ENCODE assay signal across 22 cellular contexts in genomic region chr1:119483441-119484200, GRCh38. TPM values are rescaled to one million over a fixed set of nuclear protein-coding genes. Genes with fewer than 3 reads are reported as not detected.
DNase-seq lines count a peak whose midpoint lies in the region; ATAC-seq and TF ChIP-seq lines count a peak whose summit lies in the region.
"Had no signal": no experiment of that assay in that cellular context is flagged by ENCODE, and none has a peak within 500 bp of the region (broad histone marks: within the 10 kb centered on the region; RNA-seq: fewer than 3 reads in every experiment).

No MANE protein-coding gene starts in this region.

- no peaks in the 10 kb centered on the region for H3K27me3 ChIP-seq in Caco-2 (replicated peaks; ENCODE audit: control insufficient read depth, insufficient read depth, low read length)

- TF ChIP-seq CTCF in Caco-2 (IDR thresholded peaks at IDR 0.05; ENCODE audit: insufficient read depth in 1 of 2, low read depth in 1 of 2, low read length in 1 of 2, severe bottlenecking in 1 of 2, unreplicated experiment in 1 of 2) (no peak), omental fat pad (IDR thresholded peaks at IDR 0.05) (no peak), natural killer cell (IDR thresholded peaks at IDR 0.05) (no peak)

- no peaks in the 10 kb centered on the region for H3K9me3 ChIP-seq in Caco-2
- H3K9me3 ChIP-seq: HAP-1, SJCRH30 had no signal

- ATAC-seq in omental fat pad (ENCODE audit: low FRiP score): peak; percentile 20
- ATAC-seq in HG03565 (IDR thresholded peaks at IDR 0.05; ENCODE audit: unreplicated experiment): no peak
- ATAC-seq in natural killer cell: no peak
- ATAC-seq: Panc1 had no signal

- DNase-seq in Caco-2: peak; percentile 73 to 90
- peak; percentile 47 for DNase-seq in amniotic epithelial cell (ENCODE audit: low read depth)
- peak; percentile 60 for DNase-seq in islet precursor cell
- no peak for DNase-seq in omental fat pad (ENCODE audit: low spot score)
- no peak for DNase-seq in natural killer cell
- DNase-seq in OCI-M2 (lab: John Stamatoyannopoulos, UW; ENCODE audit: unreplicated experiment): no peak
- no peak for DNase-seq in anterior cingulate cortex (lab: John Stamatoyannopoulos, UW)
- DNase-seq: CD8-positive, alpha-beta memory T cell; DMS53; GF-D8; KBM-7; MM.1S; NCI-H1048; NCI-H1436; NCI-H187 treated with DMSO at 0.1 percent for 48 hours; NCI-H2107; NCI-H510A had no signal

- CTCF ChIA-PET in Caco-2 (lab: Charles Lee): no interaction called here

- H3K9me3 Mint-ChIP-seq in Caco-2 (ENCODE audit: unreplicated experiment) (peaks cover 13% of the 10 kb centered on the region), natural killer cell (peaks cover 0 to 3% of the 10 kb centered on the region in 2 donors)
- H3K9me3 Mint-ChIP-seq: CD8-positive, alpha-beta memory T cell had no signal

- H3K36me3 Mint-ChIP-seq in Caco-2 (ENCODE audit: insufficient read depth, unreplicated experiment) (peaks cover 7% of the 10 kb centered on the region), natural killer cell (no peaks in the 10 kb centered on the region)
- H3K36me3 Mint-ChIP-seq: CD8-positive, alpha-beta memory T cell had no signal

- BruUV-seq in Caco-2 (replicated peaks; lab: Mats Ljungman, UMichigan): no TSS peak

- H3K4me1 Mint-ChIP-seq in Caco-2 (ENCODE audit: low read depth, unreplicated experiment) (peaks cover 47% of the 10 kb centered on the region), natural killer cell (no peaks in the 10 kb centered on the region)
- H3K4me1 Mint-ChIP-seq: CD8-positive, alpha-beta memory T cell had no signal

- H3K4me1 ChIP-seq in Caco-2: peaks cover 59% of the 10 kb centered on the region
- H3K4me1 ChIP-seq: HAP-1, SJCRH30 had no signal

- H3K27me3 Mint-ChIP-seq in Caco-2 (ENCODE audit: insufficient read depth, unreplicated experiment): no peaks in the 10 kb centered on the region
- peaks cover 7 to 10% of the 10 kb centered on the region in 2 donors for H3K27me3 Mint-ChIP-seq in natural killer cell (ENCODE audit: low read depth in 2 of 2)

- no peaks in the 10 kb centered on the region for H3K36me3 ChIP-seq in Caco-2 (ENCODE audit: control insufficient read depth, insufficient read depth, low read length)
- H3K36me3 ChIP-seq: HAP-1, SJCRH30 had no signal

- H3K4me3 ChIP-seq in Caco-2 (ENCODE audit: low read depth, low read length): no peak overlapping the region
- H3K4me3 ChIP-seq: HAP-1, SJCRH30 had no signal

- H3K4me3 Mint-ChIP-seq in Caco-2 (ENCODE audit: unreplicated experiment) (peak overlapping the region; percentile 54), natural killer cell (no peak overlapping the region)
- H3K4me3 Mint-ChIP-seq: CD8-positive, alpha-beta memory T cell had no signal

- POLR2A ChIA-PET in Caco-2 (lab: Charles Lee): no interaction called here

- H3K27ac Mint-ChIP-seq in Caco-2 (ENCODE audit: unreplicated experiment) (peak overlapping the region; percentile 99), natural killer cell (no peak overlapping the region)
- H3K27ac Mint-ChIP-seq: CD8-positive, alpha-beta memory T cell had no signal

- intact Hi-C loops in Caco-2 (cut with micrococcal nuclease; ENCODE audit: unreplicated experiment) (loop anchor here (2.0 kb wide), 2 partner anchors 45 to 59 kb away; no protein-coding TSS in a partner anchor), natural killer cell (cut with micrococcal nuclease) (no loop called here)

RNA-seq across cellular contexts. Expression of gene HSD3B1, which starts 23.4 kb away (rescaled TPM):
- total RNA-seq in Caco-2 (2022): 38.0 and 40.9 TPM in 2 replicates
- total RNA-seq in omental fat pad: not detected
- not detected for total RNA-seq in natural killer cell
- total RNA-seq: CD8-positive, alpha-beta memory T cell; HT-29; SJCRH30 had no signal

Comparison
In these comparisons a context has a peak if more than half of its experiments do, and no peak if none do; other contexts are left out.
1. DNase-seq: peak in Caco-2 (2 of 2), amniotic epithelial cell (single experiment) and islet precursor cell (single experiment); none in omental fat pad (single experiment), natural killer cell (single experiment), OCI-M2 (single experiment) and anterior cingulate cortex (0 of 58).
2. RNA of gene HSD3B1, which starts 23.4 kb away (total RNA-seq): 38.0 to 40.9 TPM in Caco-2; not detected in omental fat pad and not detected in natural killer cell; every median in the first group is over 10 times any median in the second.